Comparison of ENCODE assay signal across 22 cellular contexts in the genomic region with DNA sequence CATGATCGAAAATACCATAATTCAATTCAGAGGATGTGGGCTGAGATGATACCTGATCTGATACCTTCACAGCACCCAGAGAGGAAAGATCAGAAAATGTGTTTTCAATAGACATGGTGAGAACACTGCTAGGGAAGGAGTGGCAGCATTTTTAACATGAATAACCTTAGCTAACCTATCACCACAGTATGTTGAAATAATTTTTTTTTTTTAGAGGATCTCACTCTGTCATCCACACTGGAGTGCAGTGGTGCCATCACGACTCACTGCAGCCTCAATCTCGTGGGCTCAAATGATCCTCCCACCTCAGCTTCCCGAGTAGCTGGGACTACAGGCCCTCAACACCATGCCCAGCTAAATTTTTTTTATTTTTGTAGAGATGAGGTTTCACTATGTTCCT.
A peak's percentile ranks its signal among the peaks of the same experiment; 100 is the strongest.
DNase-seq lines count a peak whose midpoint lies in the region; ATAC-seq and FAIRE-seq lines count a peak whose summit lies in the region.
"Had no signal": no experiment of that assay in that cellular context is flagged by ENCODE, and none has a peak within 500 bp of the region (broad histone marks: within the 10 kb centered on the region; RNA-seq: fewer than 3 reads in every experiment).

No MANE protein-coding gene starts in this region.

- FAIRE-seq in RCC 7860 (lab: Jason Lieb, UNC): no peak
- FAIRE-seq: G401.6 had no signal

- peak overlapping the region; percentile 2 for H3K4me2 ChIP-seq in skeletal muscle satellite cell (ENCODE audit: low read length)

- ATAC-seq in HG03565 (IDR thresholded peaks at IDR 0.05; ENCODE audit: unreplicated experiment): no peak
- ATAC-seq in GM21529 (IDR thresholded peaks at IDR 0.05; ENCODE audit: unreplicated experiment): no peak
- ATAC-seq: naive thymus-derived CD8-positive, alpha-beta T cell had no signal

- no peaks in the 10 kb centered on the region for H3K27me3 ChIP-seq in skeletal muscle satellite cell (ENCODE audit: control insufficient read depth, insufficient read depth, low read length)
- H3K27me3 ChIP-seq: dorsolateral prefrontal cortex, esophagus squamous epithelium had no signal

- H3K4me3 ChIP-seq in skeletal muscle satellite cell (ENCODE audit: low read length): no peak overlapping the region
- H3K4me3 ChIP-seq: dorsolateral prefrontal cortex, esophagus squamous epithelium, lung had no signal

- H3K9me3 ChIP-seq in skeletal muscle satellite cell (replicated peaks; ENCODE audit: low read length): no peaks in the 10 kb centered on the region
- H3K9me3 ChIP-seq: esophagus squamous epithelium had no signal

- no peak overlapping the region for H3K9ac ChIP-seq in skeletal muscle satellite cell (ENCODE audit: low read depth, low read length)

- DNase-seq in GM04503 (ENCODE audit: low read depth) (peak; percentile 45), RCC 7860 (ENCODE audit: low spot score) (peak; percentile 31), fibroblast of peridontal ligament (ENCODE audit: extremely low read depth) (peak; percentile 64), DMS114 treated with DMSO at 0.1 percent for 48 hours (lab: John Stamatoyannopoulos, UW; ENCODE audit: unreplicated experiment) (no peak)
- DNase-seq: activated CD4-positive, alpha-beta T cell treated with anti-CD3 and anti-CD28 coated beads for 4 hours; activated CD8-positive, alpha-beta memory T cell treated with anti-CD3 and anti-CD28 coated beads, Interleukin-2, amount 50 U/mL, for 48 hours; activated naive CD4-positive, alpha-beta T cell treated with anti-CD3 and anti-CD28 coated beads, Interleukin-2, amount 10 ng/mL, durations not matched to agents 7 days and 5 days; dorsolateral prefrontal cortex; esophagus squamous epithelium; KG1; naive thymus-derived CD8-positive, alpha-beta T cell; NCI-H1436 treated with DMSO at 0.1 percent for 48 hours; NCI-H345; SHP77 treated with DMSO at 0.1 percent for 48 hours; stimulated activated CD4-positive, alpha-beta T cell treated with anti-CD3 and anti-CD28 coated beads, Interleukin-15, amount 100 ng/mL, for 24 hours; substantia nigra; T1000 had no signal

- H3K4me1 ChIP-seq in skeletal muscle satellite cell (ENCODE audit: control insufficient read depth, insufficient read depth, low read length): peaks cover 22% of the 10 kb centered on the region

- H3K36me3 ChIP-seq in skeletal muscle satellite cell (ENCODE audit: insufficient read depth, low read length): no peaks in the 10 kb centered on the region
- H3K36me3 ChIP-seq: esophagus squamous epithelium had no signal
